Comparison of ENCODE assay signal across 12 cellular contexts in genomic region chr11:76075699-76076098, GRCh38.
"Had no signal": no experiment of that assay in that cellular context is flagged by ENCODE, and none has a peak within 500 bp of the region (broad histone marks: within the 10 kb centered on the region; RNA-seq: fewer than 3 reads in every experiment).

No MANE protein-coding gene starts in this region.

- H3K27ac ChIP-seq: parathyroid adenoma, stomach, vagina, WERI-Rb-1 had no signal

- H3K9ac ChIP-seq: parathyroid adenoma had no signal

- H3K79me2 ChIP-seq: parathyroid adenoma had no signal

- H3K9me3 ChIP-seq: stomach, vagina had no signal

- H3K27me3 ChIP-seq: stomach, vagina had no signal

- H3K4me3 ChIP-seq: stomach, vagina had no signal

- H2AFZ ChIP-seq: parathyroid adenoma had no signal

- H3K36me3 ChIP-seq: stomach, vagina, WERI-Rb-1 had no signal

- ATAC-seq: activated CD8-positive, alpha-beta T cell treated with anti-CD3 and anti-CD28 coated beads for 36 hours; activated T-cell treated with anti-CD3 and anti-CD28 coated beads, Interleukin-2, amount 50 U/mL, for 72 hours had no signal

- DNase-seq: activated CD4-positive, alpha-beta T cell treated with anti-CD3 and anti-CD28 coated beads for 4 hours; activated CD8-positive, alpha-beta memory T cell treated with anti-CD3 and anti-CD28 coated beads, Interleukin-2, amount 50 U/mL, for 4 hours; activated CD8-positive, alpha-beta T cell treated with anti-CD3 and anti-CD28 coated beads for 36 hours; activated naive CD8-positive, alpha-beta T cell treated with anti-CD3 and anti-CD28 coated beads, Interleukin-2, amount 10 ng/mL, durations not matched to agents 7 days and 5 days; activated T-cell treated with anti-CD3 and anti-CD28 coated beads, Interleukin-2, amount 50 U/mL, for 72 hours; anterior cingulate cortex; stimulated activated CD4-positive, alpha-beta T cell treated with anti-CD3 and anti-CD28 coated beads, Interleukin-15, amount 100 ng/mL, for 24 hours; stimulated activated CD4-positive, alpha-beta T cell treated with anti-CD3 and anti-CD28 coated beads, Interleukin-4, amount 100 ng/mL, for 24 hours; stomach; WERI-Rb-1 had no signal
